ENCODE assay signal across 15 cellular contexts in genomic region chr10:44576715-44577191, GRCh38.
A peak's percentile ranks its signal among the peaks of the same experiment; 100 is the strongest.
DNase-seq lines count a peak whose midpoint lies in the region; ATAC-seq and TF ChIP-seq lines count a peak whose summit lies in the region.
"Had no signal": no experiment of that assay in that cellular context is flagged by ENCODE, and none has a peak within 500 bp of the region (broad histone marks: within the 10 kb centered on the region; RNA-seq: fewer than 3 reads in every experiment).

No MANE protein-coding gene starts in this region.

- intact Hi-C loops in esophagus squamous epithelium (cut with DNase I): no loop called here

- H3K4me1 ChIP-seq in esophagus squamous epithelium: no peaks in the 10 kb centered on the region
- H3K4me1 ChIP-seq: A549, SJSA1 had no signal

- no peaks in the 10 kb centered on the region for H3K36me3 ChIP-seq in esophagus squamous epithelium
- H3K36me3 ChIP-seq: cardiac muscle cell, SJSA1 had no signal

- no peaks in the 10 kb centered on the region for H3K9me3 ChIP-seq in esophagus squamous epithelium
- H3K9me3 ChIP-seq: A549, SJSA1 had no signal

- no peak for TF ChIP-seq POLR2A in esophagus squamous epithelium (IDR thresholded peaks at IDR 0.05)

- H3K4me3 ChIP-seq in esophagus squamous epithelium: no peak overlapping the region
- H3K4me3 ChIP-seq: A549, cardiac muscle cell, SJSA1 had no signal

- peak; percentile 5 to 18 for DNase-seq in activated CD4-positive, alpha-beta T cell treated with anti-CD3 and anti-CD28 coated beads, Interleukin-2, amount 50 U/mL, for 48 hours
- no peak for DNase-seq in activated CD4-positive, alpha-beta T cell treated with anti-CD3 and anti-CD28 coated beads, Interleukin-2, amount 50 U/mL, for 4 hours
- peak; percentile 13 for DNase-seq in dermis blood vessel endothelial cell
- peak; percentile 38 for DNase-seq in left kidney (ENCODE audit: low read depth, low spot score)
- DNase-seq in stromal cell of bone marrow (ENCODE audit: low read depth): peak; percentile 78
- DNase-seq in GM03348 (ENCODE audit: low spot score): no peak
- DNase-seq in esophagus squamous epithelium (lab: John Stamatoyannopoulos, UW): no peak
- DNase-seq: activated T-cell treated with anti-CD3 and anti-CD28 coated beads, Interleukin-2, amount 50 U/mL, for 4 hours; NCI-H1417 treated with DMSO at 0.1 percent for 48 hours; small intestine had no signal

- TF ChIP-seq CTCF in esophagus squamous epithelium (IDR thresholded peaks at IDR 0.05): no peak

- H3K27ac ChIP-seq in esophagus squamous epithelium: peak overlapping the region in 1 of 4 donors; percentile 10
- H3K27ac ChIP-seq: A549, cardiac muscle cell, SJSA1 had no signal

- no peak for ATAC-seq in HG02852 (IDR thresholded peaks at IDR 0.05; ENCODE audit: unreplicated experiment)
- ATAC-seq: A549, HCT116 had no signal

- WGBS in esophagus squamous epithelium, 2 donors: 63 to 80% methylated on average over 1 to 2 of the region's 6 CpGs

- H3K27me3 ChIP-seq in esophagus squamous epithelium: no peaks in the 10 kb centered on the region
- H3K27me3 ChIP-seq: cardiac muscle cell, SJSA1 had no signal

Comparison
In these comparisons a context has a peak if more than half of its experiments do, and no peak if none do; other contexts are left out.
1. DNase-seq: peak in activated CD4-positive, alpha-beta T cell treated with anti-CD3 and anti-CD28 coated beads, Interleukin-2, amount 50 U/mL, for 48 hours (2 of 2), dermis blood vessel endothelial cell (single experiment), left kidney (single experiment) and stromal cell of bone marrow (single experiment); none in activated CD4-positive, alpha-beta T cell treated with anti-CD3 and anti-CD28 coated beads, Interleukin-2, amount 50 U/mL, for 4 hours (0 of 2), GM03348 (single experiment) and esophagus squamous epithelium (single experiment).